ENCODE assay signal across 22 cellular contexts in genomic region chr17:65283704-65284103, GRCh38.
DNase-seq lines count a peak whose midpoint lies in the region; ATAC-seq and TF ChIP-seq lines count a peak whose summit lies in the region.
"Had no signal": no experiment of that assay in that cellular context is flagged by ENCODE, and none has a peak within 500 bp of the region (broad histone marks: within the 10 kb centered on the region; RNA-seq: fewer than 3 reads in every experiment).

No MANE protein-coding gene starts in this region.

- H3K27me3 Mint-ChIP-seq in activated T-cell treated with anti-CD3 and anti-CD28 coated beads, Interleukin-2, amount 50 U/mL, for 72 hours (ENCODE audit: low read depth): peaks cover 5% of the 10 kb centered on the region

- intact Hi-C loops in colonic mucosa (cut with DNase I): no loop called here

- no peaks in the 10 kb centered on the region for H3K27me3 ChIP-seq in colonic mucosa
- H3K27me3 ChIP-seq in mucosa of rectum (ENCODE audit: control insufficient read depth in 2 of 2, insufficient read depth in 2 of 2, low read length in 2 of 2): no peaks in the 10 kb centered on the region
- H3K27me3 ChIP-seq: BLaER1 treated with 17β-estradiol and CSF1 and Interleukin-3, amounts not matched to agents 10 nM and 100 nM; gastrocnemius medialis; upper lobe of right lung had no signal

- H3K27ac ChIP-seq in colonic mucosa (peak overlapping the region; percentile 52), mucosa of rectum (ENCODE audit: low read depth in 2 of 2, low read length in 2 of 2) (peak overlapping the region; percentile 71 to 74)
- H3K27ac ChIP-seq: BLaER1 treated with 17β-estradiol and CSF1 and Interleukin-3, amounts not matched to agents 10 nM and 100 nM; epithelial cell of prostate; gastrocnemius medialis; upper lobe of right lung had no signal

- no peaks in the 10 kb centered on the region for H3K4me1 Mint-ChIP-seq in activated T-cell treated with anti-CD3 and anti-CD28 coated beads, Interleukin-2, amount 50 U/mL, for 72 hours (ENCODE audit: low read depth)
- H3K4me1 Mint-ChIP-seq: T-cell had no signal

- POLR2A ChIA-PET in HEK293T (lab: Yijun Ruan, JAX): no interaction called here

- CTCF ChIA-PET in HEK293T (lab: Yijun Ruan, JAX): no interaction called here

- no peaks in the 10 kb centered on the region for H3K9me3 ChIP-seq in colonic mucosa
- H3K9me3 ChIP-seq in mucosa of rectum (ENCODE audit: control insufficient read depth in 2 of 2, low read length in 2 of 2): no peaks in the 10 kb centered on the region
- H3K9me3 ChIP-seq: upper lobe of right lung had no signal

- DNase-seq in EH (ENCODE audit: low read depth): peak; percentile 19
- DNase-seq in NCI-H226: peak; percentile 36
- peak; percentile 68 for DNase-seq in colonic mucosa
- DNase-seq in activated T-cell treated with anti-CD3 and anti-CD28 coated beads, Interleukin-2, amount 50 U/mL, for 72 hours: no peak
- no peak for DNase-seq in HEK293T (ENCODE audit: extremely low spot score)
- no peak for DNase-seq in NOMO-1 treated with dmso at 0.1 percent for 144 hours (lab: John Stamatoyannopoulos, UW; ENCODE audit: unreplicated experiment)
- DNase-seq: activated CD4-positive, alpha-beta T cell treated with anti-CD3 and anti-CD28 coated beads for 1 hour; activated naive CD4-positive, alpha-beta T cell treated with Interleukin-2 at 50 U/mL for 16 hours; activated T-cell treated with anti-CD3 and anti-CD28 coated beads, Interleukin-2, amount 50 U/mL, for 4 hours; gastrocnemius medialis; H9; kidney glomerular epithelial cell; NCI-H1694; NCI-H748 treated with DMSO at 0.1 percent for 48 hours; SHP77; T-cell; upper lobe of right lung had no signal

- no peak overlapping the region for H3K4me3 ChIP-seq in colonic mucosa
- no peak overlapping the region for H3K4me3 ChIP-seq in mucosa of rectum (ENCODE audit: low read length in 2 of 2)
- H3K4me3 ChIP-seq: BLaER1 treated with 17β-estradiol and CSF1 and Interleukin-3, amounts not matched to agents 10 nM and 100 nM; gastrocnemius medialis; K562; upper lobe of right lung had no signal

- no peak for TF ChIP-seq CTCF in colonic mucosa (IDR thresholded peaks at IDR 0.05)

- peaks cover 0 to 1% of the 10 kb centered on the region in 2 donors for H3K9me3 Mint-ChIP-seq in activated T-cell treated with anti-CD3 and anti-CD28 coated beads, Interleukin-2, amount 50 U/mL, for 72 hours

- H3K36me3 ChIP-seq in colonic mucosa (no peaks in the 10 kb centered on the region), mucosa of rectum (ENCODE audit: control insufficient read depth in 2 of 2, insufficient read depth in 2 of 2, low read length in 2 of 2) (no peaks in the 10 kb centered on the region)
- H3K36me3 ChIP-seq: BLaER1 treated with 17β-estradiol and CSF1 and Interleukin-3, amounts not matched to agents 10 nM and 100 nM; gastrocnemius medialis; upper lobe of right lung had no signal

- H3K4me1 ChIP-seq in colonic mucosa (no peaks in the 10 kb centered on the region), mucosa of rectum (ENCODE audit: control insufficient read depth in 2 of 2, insufficient read depth in 2 of 2, low read length in 2 of 2) (peaks cover 8 to 16% of the 10 kb centered on the region in 2 donors)
- H3K4me1 ChIP-seq: BLaER1 treated with 17β-estradiol and CSF1 and Interleukin-3, amounts not matched to agents 10 nM and 100 nM; gastrocnemius medialis; upper lobe of right lung had no signal

- no peaks in the 10 kb centered on the region for H3K36me3 Mint-ChIP-seq in activated T-cell treated with anti-CD3 and anti-CD28 coated beads, Interleukin-2, amount 50 U/mL, for 72 hours (ENCODE audit: insufficient read depth in 2 of 2)
- H3K36me3 Mint-ChIP-seq: T-cell had no signal

- no peak overlapping the region for H3K4me3 Mint-ChIP-seq in activated T-cell treated with anti-CD3 and anti-CD28 coated beads, Interleukin-2, amount 50 U/mL, for 72 hours
- H3K4me3 Mint-ChIP-seq: activated T-cell treated with anti-CD3 and anti-CD28 coated beads, Interleukin-2, amount 50 U/mL, for 4 hours; H9; T-cell had no signal

- no peak for ATAC-seq in activated T-cell treated with anti-CD3 and anti-CD28 coated beads, Interleukin-2, amount 50 U/mL, for 72 hours (replicated peaks in 1 of 2)
- no peak for ATAC-seq in HG02870 (IDR thresholded peaks at IDR 0.05; ENCODE audit: unreplicated experiment)
- ATAC-seq: activated T-cell treated with anti-CD3 and anti-CD28 coated beads, Interleukin-2, amount 50 U/mL, for 4 hours; gastrocnemius medialis; K562; T-cell; upper lobe of right lung had no signal

- no peak overlapping the region for H3K27ac Mint-ChIP-seq in activated T-cell treated with anti-CD3 and anti-CD28 coated beads, Interleukin-2, amount 50 U/mL, for 72 hours
- H3K27ac Mint-ChIP-seq: H9, T-cell had no signal

- peak overlapping the region in 1 of 2 donors; percentile 30 for H3K9ac ChIP-seq in colonic mucosa (ENCODE audit: low read depth in 2 of 2, low read length in 2 of 2)
- peak overlapping the region in 1 of 2 donors; percentile 9 for H3K9ac ChIP-seq in mucosa of rectum (ENCODE audit: low read depth in 1 of 2, low read length in 2 of 2)
- H3K9ac ChIP-seq: BLaER1 treated with 17β-estradiol and CSF1 and Interleukin-3, amounts not matched to agents 10 nM and 100 nM had no signal

TF ChIP-seq in HEK293T, 16 proteins besides CTCF, POLR2A, EP300 and RAD21:
- TF ChIP-seq ZNF384 (IDR thresholded peaks at IDR 0.05): no peak
- no peak for TF ChIP-seq LEF1 (IDR thresholded peaks at IDR 0.05; ENCODE audit: borderline replicate concordance)
- TF ChIP-seq TARDBP (IDR thresholded peaks at IDR 0.05): no peak
- TF ChIP-seq ELF4 (IDR thresholded peaks at IDR 0.05): no peak
- no peak for TF ChIP-seq BHLHE40 (IDR thresholded peaks at IDR 0.05; ENCODE audit: borderline replicate concordance)
- TF ChIP-seq SP1 (IDR thresholded peaks at IDR 0.05): no peak
- TF ChIP-seq NFRKB (IDR thresholded peaks at IDR 0.05): no peak
- TF ChIP-seq HDGF (IDR thresholded peaks at IDR 0.05; ENCODE audit: borderline replicate concordance): no peak
- TF ChIP-seq CTBP1 (IDR thresholded peaks at IDR 0.05; ENCODE audit: borderline replicate concordance): no peak

Comparison
In these comparisons a context has a peak if more than half of its experiments do, and no peak if none do; other contexts are left out.
1. DNase-seq: peak in EH (single experiment), NCI-H226 (single experiment) and colonic mucosa (single experiment); none in activated T-cell treated with anti-CD3 and anti-CD28 coated beads, Interleukin-2, amount 50 U/mL, for 72 hours (0 of 2), HEK293T (single experiment) and NOMO-1 treated with dmso at 0.1 percent for 144 hours (single experiment).